In the genomic region with DNA sequence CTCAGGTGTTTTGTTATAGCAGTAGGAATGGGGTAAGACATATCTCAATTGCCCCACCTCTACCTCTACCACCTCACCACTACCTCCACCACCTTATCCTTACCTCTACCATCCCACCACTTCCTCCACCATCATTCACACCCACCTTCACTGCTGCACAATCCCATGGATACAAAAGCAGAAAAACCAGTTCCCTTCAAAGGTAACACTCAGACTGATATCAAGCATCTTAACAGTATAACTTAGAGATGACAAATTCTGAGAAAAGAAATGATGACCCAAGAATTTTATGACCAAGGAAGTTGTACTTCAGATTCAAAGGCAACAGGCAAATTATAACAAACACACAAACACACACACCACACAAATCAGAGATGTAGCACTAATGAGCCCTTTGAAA, we compare ENCODE assay signal across 12 cellular contexts.
DNase-seq lines count a peak whose midpoint lies in the region; ATAC-seq and TF ChIP-seq lines count a peak whose summit lies in the region.
"Had no signal": no experiment of that assay in that cellular context is flagged by ENCODE, and none has a peak within 500 bp of the region (broad histone marks: within the 10 kb centered on the region; RNA-seq: fewer than 3 reads in every experiment).

No MANE protein-coding gene starts in this region.

- ATAC-seq in aorta (ENCODE audit: low FRiP score) (no peak), GM19397 (IDR thresholded peaks at IDR 0.05; ENCODE audit: unreplicated experiment) (no peak)
- ATAC-seq: CD8-positive, alpha-beta T cell had no signal

- H3K4me1 ChIP-seq in ascending aorta (peaks cover 6 to 15% of the 10 kb centered on the region in 2 donors), aorta (ENCODE audit: control insufficient read depth in 1 of 2, insufficient read depth in 2 of 2, low read length in 2 of 2) (peaks cover 2 to 12% of the 10 kb centered on the region in 2 donors)
- H3K4me1 ChIP-seq: BLaER1 treated with 17β-estradiol and CSF1 and Interleukin-3, amounts not matched to agents 10 nM and 100 nM had no signal

- H3K36me3 ChIP-seq in ascending aorta = no peaks in the 10 kb centered on the region
- H3K36me3 ChIP-seq in aorta (ENCODE audit: control insufficient read depth in 1 of 2, insufficient read depth in 2 of 2, low read length in 1 of 2) = no peaks in the 10 kb centered on the region
- H3K36me3 ChIP-seq: BLaER1 treated with 17β-estradiol and CSF1 and Interleukin-3, amounts not matched to agents 10 nM and 100 nM had no signal

- H3K27me3 ChIP-seq in ascending aorta (no peaks in the 10 kb centered on the region), aorta (ENCODE audit: control insufficient read depth in 1 of 2, insufficient read depth in 2 of 2, low read length in 1 of 2) (no peaks in the 10 kb centered on the region)
- H3K27me3 ChIP-seq: BLaER1 treated with 17β-estradiol and CSF1 and Interleukin-3, amounts not matched to agents 10 nM and 100 nM had no signal

- peak overlapping the region; percentile 79 to 86 for H3K27ac ChIP-seq in ascending aorta
- peak overlapping the region; percentile 38 to 57 for H3K27ac ChIP-seq in aorta (ENCODE audit: low read depth in 1 of 2, low read length in 2 of 2)
- H3K27ac ChIP-seq: BLaER1 treated with 17β-estradiol and CSF1 and Interleukin-3, amounts not matched to agents 10 nM and 100 nM had no signal

- no peak overlapping the region for H3K4me3 ChIP-seq in ascending aorta
- no peak overlapping the region for H3K4me3 ChIP-seq in epithelial cell of esophagus (ENCODE audit: low read length)
- no peak overlapping the region for H3K4me3 ChIP-seq in aorta (ENCODE audit: low read length in 2 of 2)
- H3K4me3 ChIP-seq: BLaER1 treated with 17β-estradiol and CSF1 and Interleukin-3, amounts not matched to agents 10 nM and 100 nM had no signal

- H3K9me3 ChIP-seq in ascending aorta = no peaks in the 10 kb centered on the region
- H3K9me3 ChIP-seq in aorta (ENCODE audit: control insufficient read depth, low read length) = no peaks in the 10 kb centered on the region

- DNase-seq in DMS53 treated with DMSO at 0.1 percent for 48 hours (lab: John Stamatoyannopoulos, UW; ENCODE audit: unreplicated experiment) = peak; percentile 13
- no peak for DNase-seq in ascending aorta (ENCODE audit: low spot score in 2 of 2)
- peak; percentile 44 for DNase-seq in epithelial cell of esophagus (ENCODE audit: low read depth)
- no peak for DNase-seq in aorta
- DNase-seq in activated CD4-positive, CD25-positive, alpha-beta regulatory T cell treated with anti-CD3 and anti-CD28 coated beads, Interleukin-2, amount 50 U/mL, for 72 hours = no peak
- DNase-seq in nucleus accumbens (lab: John Stamatoyannopoulos, UW) = no peak
- DNase-seq: Calu3; CD8-positive, alpha-beta T cell; GDM1; H9 had no signal

- intact Hi-C loops in ascending aorta (cut with DNase I) (loop anchor here (2.0 to 5.0 kb wide), 4 partner anchors 127 to 242 kb away; a partner anchor contains a TSS), aorta (cut with DNase I) (loop anchor here (2.0 to 10.0 kb wide), 4 partner anchors 87 to 187 kb away; no protein-coding TSS in a partner anchor)

- TF ChIP-seq CTCF in ascending aorta (IDR thresholded peaks at IDR 0.05) (no peak), epithelial cell of esophagus (IDR thresholded peaks at IDR 0.05; ENCODE audit: insufficient read depth, low read depth, low read length, missing control alignments) (no peak)

Comparison
In these comparisons a context has a peak if more than half of its experiments do, and no peak if none do; other contexts are left out.
1. DNase-seq: peak in DMS53 treated with DMSO at 0.1 percent for 48 hours (single experiment) and epithelial cell of esophagus (single experiment); none in ascending aorta (0 of 2), aorta (0 of 2), activated CD4-positive, CD25-positive, alpha-beta regulatory T cell treated with anti-CD3 and anti-CD28 coated beads, Interleukin-2, amount 50 U/mL, for 72 hours (single experiment) and nucleus accumbens (0 of 56).